Comparison of ENCODE assay signal across 17 cellular contexts in the genomic region with DNA sequence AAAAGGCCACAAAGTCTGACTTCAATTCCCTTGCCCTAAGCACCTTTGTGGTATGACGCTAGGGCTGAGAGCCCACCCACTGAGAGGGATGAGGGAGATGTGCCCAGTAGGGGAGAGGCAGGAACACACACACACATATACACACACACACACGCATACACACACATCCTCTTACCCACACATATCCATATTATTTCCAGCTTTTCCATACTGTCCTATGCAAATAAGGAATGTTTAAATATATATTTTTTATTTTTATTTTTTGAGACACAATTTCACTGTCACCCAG. TPM values are rescaled to one million over a fixed set of nuclear protein-coding genes. Genes with fewer than 3 reads are reported as not detected.
"Had no signal": no experiment of that assay in that cellular context is flagged by ENCODE, and none has a peak within 500 bp of the region (broad histone marks: within the 10 kb centered on the region; RNA-seq: fewer than 3 reads in every experiment).

No MANE protein-coding gene starts in this region.

- H3K27me3 ChIP-seq: gastroesophageal sphincter, heart left ventricle, spleen had no signal

- ATAC-seq: gastroesophageal sphincter; heart left ventricle; natural killer cell; stimulated activated naive B cell treated with anti-CD40 and anti-IgM and Interleukin-4, amounts not matched to agents 10 μg/mL and 1 μg/mL and 100 μg/mL, for 72 hours had no signal

- H3K27ac Mint-ChIP-seq: activated CD4-positive, alpha-beta T cell treated with anti-CD3 and anti-CD28 coated beads, Interleukin-2, amount 10 ng/mL, durations not matched to agents 7 days and 5 days; activated naive CD8-positive, alpha-beta T cell; activated T-helper 1 cell treated with anti-CD3 and anti-CD28 coated beads, Interleukin-12 subunit alpha, Interleukin-12 subunit beta, Interleukin-2, Interleukin-4 antibody, amounts not matched to agents 30 ng/mL and 10 ng/mL and 1 ng/mL, durations not matched to agents 14 hours and 24 hours and 36 hours; immature natural killer cell; memory B cell; natural killer cell; stimulated activated naive B cell treated with anti-CD40 and anti-IgM and Interleukin-4, amounts not matched to agents 10 μg/mL and 1 μg/mL and 100 μg/mL, for 72 hours; T-helper 1 cell treated with Interleukin-12 subunit alpha and Interleukin-12 subunit beta and Interleukin-4 antibody, amounts not matched to agents 30 μg/mL and 1 μg/mL, for 36 hours had no signal

- H3K27me3 Mint-ChIP-seq: activated CD4-positive, alpha-beta T cell treated with anti-CD3 and anti-CD28 coated beads, Interleukin-2, amount 10 ng/mL, durations not matched to agents 7 days and 5 days; activated naive CD8-positive, alpha-beta T cell; memory B cell; stimulated activated naive B cell treated with anti-CD40 and anti-IgM and Interleukin-4, amounts not matched to agents 10 μg/mL and 1 μg/mL and 100 μg/mL, for 72 hours had no signal

- H3K4me3 ChIP-seq: gastroesophageal sphincter, heart left ventricle, spleen had no signal

- H3K27ac ChIP-seq: gastroesophageal sphincter, heart left ventricle, spleen had no signal

- H3K36me3 Mint-ChIP-seq: activated naive CD8-positive, alpha-beta T cell; immature natural killer cell; memory B cell; natural killer cell had no signal

- H3K9me3 Mint-ChIP-seq: activated CD4-positive, alpha-beta T cell treated with anti-CD3 and anti-CD28 coated beads, Interleukin-2, amount 10 ng/mL, durations not matched to agents 7 days and 5 days; activated T-helper 1 cell treated with anti-CD3 and anti-CD28 coated beads, Interleukin-12 subunit alpha, Interleukin-12 subunit beta, Interleukin-2, Interleukin-4 antibody, amounts not matched to agents 30 ng/mL and 10 ng/mL and 1 ng/mL, durations not matched to agents 14 hours and 24 hours and 36 hours; immature natural killer cell; memory B cell; natural killer cell; stimulated activated naive B cell treated with anti-CD40 and anti-IgM and Interleukin-4, amounts not matched to agents 10 μg/mL and 1 μg/mL and 100 μg/mL, for 72 hours; T-helper 1 cell treated with Interleukin-12 subunit alpha and Interleukin-12 subunit beta and Interleukin-4 antibody, amounts not matched to agents 30 μg/mL and 1 μg/mL, for 36 hours had no signal

- H3K36me3 ChIP-seq: gastroesophageal sphincter had no signal

- DNase-seq: activated CD4-positive, alpha-beta T cell treated with anti-CD3 and anti-CD28 coated beads, Interleukin-2, amount 10 ng/mL, durations not matched to agents 7 days and 5 days; activated CD8-positive, alpha-beta memory T cell treated with anti-CD3 and anti-CD28 coated beads for 24 hours; immature natural killer cell; kidney glomerular epithelial cell; natural killer cell; retina; spleen; stimulated activated CD4-positive, alpha-beta T cell treated with anti-CD3 and anti-CD28 coated beads, Interleukin-4, amount 100 ng/mL, for 4 hours; stimulated activated naive B cell treated with anti-CD40 and anti-IgM and Interleukin-4, amounts not matched to agents 10 μg/mL and 1 μg/mL and 100 μg/mL, for 72 hours had no signal

- H3K4me1 ChIP-seq: gastroesophageal sphincter, heart left ventricle had no signal

- H3K9me3 ChIP-seq: gastroesophageal sphincter, heart left ventricle, spleen had no signal

- H3K4me3 Mint-ChIP-seq: activated CD4-positive, alpha-beta T cell treated with anti-CD3 and anti-CD28 coated beads, Interleukin-2, amount 10 ng/mL, durations not matched to agents 7 days and 5 days; activated naive CD8-positive, alpha-beta T cell; activated T-helper 1 cell treated with anti-CD3 and anti-CD28 coated beads, Interleukin-12 subunit alpha, Interleukin-12 subunit beta, Interleukin-2, Interleukin-4 antibody, amounts not matched to agents 30 ng/mL and 10 ng/mL and 1 ng/mL, durations not matched to agents 14 hours and 24 hours and 36 hours; immature natural killer cell; memory B cell; natural killer cell; stimulated activated naive B cell treated with anti-CD40 and anti-IgM and Interleukin-4, amounts not matched to agents 10 μg/mL and 1 μg/mL and 100 μg/mL, for 72 hours; T-helper 1 cell treated with Interleukin-12 subunit alpha and Interleukin-12 subunit beta and Interleukin-4 antibody, amounts not matched to agents 30 μg/mL and 1 μg/mL, for 36 hours had no signal

RNA-seq across cellular contexts. Expression of a gene that starts 3.0 kb away (rescaled TPM):
- total RNA-seq: chondrocyte, dermis microvascular lymphatic vessel endothelial cell, heart left ventricle had no signal
- polyA plus RNA-seq: immature natural killer cell had no signal

RNA-seq across cellular contexts. Expression of a gene that starts 18.3 kb away (rescaled TPM):
- polyA plus RNA-seq: immature natural killer cell had no signal
